In the genomic region with DNA sequence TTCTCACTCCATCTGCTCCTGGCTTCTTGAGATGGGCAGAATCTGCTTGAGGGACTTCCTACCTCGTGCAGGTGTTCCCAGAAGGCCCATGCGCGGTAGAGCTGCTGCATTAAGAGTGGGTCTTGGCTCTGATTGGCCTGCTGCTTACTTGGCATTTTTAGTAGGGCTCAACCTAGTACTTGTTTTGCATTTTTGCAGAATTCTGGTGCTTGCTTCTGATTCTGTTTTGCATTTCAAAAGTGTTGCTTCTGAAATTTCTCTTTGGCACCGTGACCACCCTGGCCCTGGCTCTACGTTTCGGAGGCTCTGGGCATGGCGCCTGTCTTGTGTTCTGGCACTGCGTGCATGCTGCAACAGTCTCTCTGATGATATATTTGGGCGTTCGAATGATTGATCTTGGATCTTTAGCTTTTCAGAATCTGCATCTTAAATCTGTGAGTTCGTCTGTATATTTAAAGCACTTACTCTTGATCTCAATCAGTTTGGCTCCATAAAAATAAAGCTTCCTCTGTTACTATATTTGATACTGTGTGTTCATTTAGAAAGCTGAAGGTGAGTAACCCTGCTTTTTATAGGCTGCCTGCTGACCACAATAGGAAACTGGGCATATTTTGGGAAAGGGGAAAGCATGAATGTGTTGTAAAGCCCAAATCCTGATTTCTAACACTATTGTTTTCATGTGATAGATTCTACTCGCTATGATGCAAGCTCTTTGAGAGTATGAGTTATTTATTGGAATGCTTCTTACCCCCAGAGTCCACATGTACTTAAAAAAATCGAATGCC, we compare ENCODE assay signal across 11 cellular contexts. TPM values are rescaled to one million over a fixed set of nuclear protein-coding genes. Genes with fewer than 3 reads are reported as not detected.
DNase-seq lines count a peak whose midpoint lies in the region; ATAC-seq, FAIRE-seq and TF ChIP-seq lines count a peak whose summit lies in the region.
"Had no signal": no experiment of that assay in that cellular context is flagged by ENCODE, and none has a peak within 500 bp of the region (broad histone marks: within the 10 kb centered on the region; RNA-seq: fewer than 3 reads in every experiment).

No MANE protein-coding gene starts in this region.

- 89% methylated on average over 13 of the region's 13 CpGs for WGBS in A549 (ENCODE audit: missing lambda C conversion rate)
- 86% methylated on average over 9 of the region's 13 CpGs for WGBS in mesenchymal stem cell
- no CpG with 5 or more reads among the region's 13 CpGs for WGBS in trophoblast cell (ENCODE audit: extremely low coverage, insufficient coverage, insufficient read length)

- no peak for TF ChIP-seq EP300 in A549 (IDR thresholded peaks at IDR 0.05)

- TF ChIP-seq POLR2A in A549 (IDR thresholded peaks at IDR 0.05; ENCODE audit: low read length) = no peak

- no peaks in the 10 kb centered on the region for H3K79me1 ChIP-seq in mesenchymal stem cell (replicated peaks; ENCODE audit: low read length, poor library complexity, severe bottlenecking)
- H3K79me1 ChIP-seq in trophoblast cell (ENCODE audit: low read length) = no peaks in the 10 kb centered on the region

- CTCF ChIA-PET in A549 (lab: Yijun Ruan, JAX) = interaction anchor here (0.9 to 2.2 kb wide), 10 partner anchors 9 to 89 kb away, joined by 3 to 11 read pairs (median 4); no protein-coding TSS in a partner anchor
- CTCF ChIA-PET in CD4-positive, alpha-beta T cell (lab: Charles Lee) = no interaction called here

- H3K36me3 ChIP-seq in mesenchymal stem cell (ENCODE audit: control insufficient read depth in 1 of 2, insufficient read depth in 2 of 2, low read depth in 1 of 2, low read length in 2 of 2) = no peaks in the 10 kb centered on the region
- no peaks in the 10 kb centered on the region for H3K36me3 ChIP-seq in trophoblast cell (ENCODE audit: control insufficient read depth in 1 of 2, insufficient read depth in 2 of 2, low read length in 2 of 2)
- H3K36me3 ChIP-seq: Peyer's patch, upper lobe of right lung had no signal

- H2AK5ac ChIP-seq in mesenchymal stem cell (ENCODE audit: low read length, severe bottlenecking) = no peak overlapping the region
- H2AK5ac ChIP-seq in trophoblast cell (ENCODE audit: low read length) = no peak overlapping the region

- no peaks in the 10 kb centered on the region for H3K79me2 ChIP-seq in trophoblast cell (ENCODE audit: control insufficient read depth, insufficient read depth, low read length, poor library complexity)

- FAIRE-seq in A549 (lab: Jason Lieb, UNC) = no peak

- intact Hi-C loops in CD4-positive, alpha-beta T cell (cut with DNase I, micrococcal nuclease) = no loop called here

- H3K27ac ChIP-seq in A549 (no peak overlapping the region), mesenchymal stem cell (ENCODE audit: low read length, poor library complexity, severe bottlenecking) (no peak overlapping the region), trophoblast cell (ENCODE audit: low read depth, low read length) (no peak overlapping the region)
- H3K27ac ChIP-seq in CD4-positive, alpha-beta T cell (ENCODE audit: low read depth, low read length) = no peak overlapping the region
- H3K27ac ChIP-seq: Peyer's patch, upper lobe of right lung had no signal

- H4K12ac ChIP-seq in trophoblast cell (ENCODE audit: low read depth, low read length) = no peak overlapping the region

- H3K4me1 ChIP-seq in A549 (0 out of 3 replicates have a peak, but pooled peaks cover 8% of the 10 kb centered on the region), mesenchymal stem cell (ENCODE audit: control insufficient read depth, insufficient read depth, low read depth, low read length) (peaks cover 3% of the 10 kb centered on the region), trophoblast cell (ENCODE audit: control insufficient read depth in 1 of 2, insufficient read depth in 2 of 2, low read length in 2 of 2) (no peaks in the 10 kb centered on the region)
- H3K4me1 ChIP-seq: Peyer's patch, upper lobe of right lung had no signal

- no peak overlapping the region for H2AFZ ChIP-seq in mesenchymal stem cell (ENCODE audit: low read depth, low read length)
- H2AFZ ChIP-seq in trophoblast cell (ENCODE audit: insufficient read depth, low read length, poor library complexity) = no peak overlapping the region

- no peak overlapping the region for H3K27ac Mint-ChIP-seq in CD4-positive, alpha-beta T cell
- H3K27ac Mint-ChIP-seq: activated naive CD4-positive, alpha-beta T cell treated with anti-CD3 and anti-CD28 coated beads, Interleukin-2, amount 50 U/mL, for 24 hours had no signal

- H2BK5ac ChIP-seq in mesenchymal stem cell (ENCODE audit: low read depth, low read length, poor library complexity, severe bottlenecking) (no peak overlapping the region), trophoblast cell (ENCODE audit: low read depth, low read length, poor library complexity) (no peak overlapping the region)

- H3K36me3 Mint-ChIP-seq in CD4-positive, alpha-beta T cell (ENCODE audit: low read depth) = no peaks in the 10 kb centered on the region

- H3K27me3 Mint-ChIP-seq in CD4-positive, alpha-beta T cell = no peaks in the 10 kb centered on the region
- H3K27me3 Mint-ChIP-seq: activated naive CD4-positive, alpha-beta T cell treated with anti-CD3 and anti-CD28 coated beads, Interleukin-2, amount 50 U/mL, for 24 hours had no signal

- no peak overlapping the region for H3K4me2 ChIP-seq in A549
- no peak overlapping the region for H3K4me2 ChIP-seq in mesenchymal stem cell (ENCODE audit: low read length, poor library complexity, severe bottlenecking)
- no peak overlapping the region for H3K4me2 ChIP-seq in trophoblast cell (ENCODE audit: low read length)

- no peak overlapping the region for H4K8ac ChIP-seq in mesenchymal stem cell (ENCODE audit: low read length)
- no peak overlapping the region for H4K8ac ChIP-seq in trophoblast cell (ENCODE audit: low read depth, low read length)

- no peak for TF ChIP-seq RAD21 in A549 (conservative IDR thresholded peaks at IDR 0.05 in 1 of 2, IDR thresholded peaks at IDR 0.05 in 1 of 2)

- ATAC-seq in A549 (no peak), GM21529 (IDR thresholded peaks at IDR 0.05; ENCODE audit: unreplicated experiment) (peak; percentile 75)
- no peak for ATAC-seq in CD4-positive, alpha-beta T cell (ENCODE audit: poor library complexity)
- ATAC-seq: upper lobe of right lung had no signal

- peaks cover 0 to 14% of the 10 kb centered on the region in 2 experiments for H3K27me3 ChIP-seq in mesenchymal stem cell (ENCODE audit: control insufficient read depth in 1 of 2, insufficient read depth in 1 of 2, low read length in 2 of 2)
- no peaks in the 10 kb centered on the region for H3K27me3 ChIP-seq in trophoblast cell (ENCODE audit: insufficient read depth, low read length)
- no peaks in the 10 kb centered on the region for H3K27me3 ChIP-seq in CD4-positive, alpha-beta T cell (ENCODE audit: control insufficient read depth, insufficient read depth, low read length)
- H3K27me3 ChIP-seq: Peyer's patch, upper lobe of right lung had no signal

- H3K4me3 Mint-ChIP-seq in CD4-positive, alpha-beta T cell = no peak overlapping the region
- H3K4me3 Mint-ChIP-seq: activated naive CD4-positive, alpha-beta T cell treated with anti-CD3 and anti-CD28 coated beads, Interleukin-2, amount 50 U/mL, for 24 hours had no signal

- no peak overlapping the region for H3K14ac ChIP-seq in mesenchymal stem cell (ENCODE audit: low read length in 2 of 2)
- H3K14ac ChIP-seq in trophoblast cell (ENCODE audit: low read length) = no peak overlapping the region

- no peak overlapping the region for H2BK12ac ChIP-seq in mesenchymal stem cell (ENCODE audit: low read length in 2 of 2)
- H2BK12ac ChIP-seq in trophoblast cell (ENCODE audit: low read length) = no peak overlapping the region

- H3K4ac ChIP-seq in mesenchymal stem cell (ENCODE audit: low read depth in 1 of 2, low read length in 2 of 2) = no peak overlapping the region
- H3K4ac ChIP-seq in trophoblast cell (ENCODE audit: low read depth, low read length) = no peak overlapping the region

- no peak for TF ChIP-seq CTCF in A549 (IDR thresholded peaks at IDR 0.05)
- no peak for TF ChIP-seq CTCF in CD4-positive, alpha-beta T cell (IDR thresholded peaks at IDR 0.05)

- H3K4me1 Mint-ChIP-seq in CD4-positive, alpha-beta T cell (ENCODE audit: low read depth) = no peaks in the 10 kb centered on the region
- H3K4me1 Mint-ChIP-seq: activated naive CD4-positive, alpha-beta T cell treated with anti-CD3 and anti-CD28 coated beads, Interleukin-2, amount 50 U/mL, for 24 hours had no signal

- H3K4me3 ChIP-seq in A549 = no peak overlapping the region
- peak overlapping the region in 1 of 2 experiments; percentile 21 for H3K4me3 ChIP-seq in mesenchymal stem cell (ENCODE audit: insufficient read depth in 1 of 2, low read depth in 1 of 2, low read length in 2 of 2)
- no peak overlapping the region for H3K4me3 ChIP-seq in trophoblast cell (ENCODE audit: low read depth, low read length)
- H3K4me3 ChIP-seq: Peyer's patch, upper lobe of right lung had no signal

- H2BK120ac ChIP-seq in mesenchymal stem cell (ENCODE audit: low read depth, low read length) = no peak overlapping the region
- H2BK120ac ChIP-seq in trophoblast cell (ENCODE audit: insufficient read depth, low read length, poor library complexity) = no peak overlapping the region

- H3K18ac ChIP-seq in mesenchymal stem cell (ENCODE audit: low read depth in 1 of 2, low read length in 2 of 2) (no peak overlapping the region), trophoblast cell (ENCODE audit: low read length) (no peak overlapping the region)

- DNase-seq in A549 (ENCODE audit: low read depth in 1 of 2, low spot score in 1 of 2) (no peak), astrocyte of the hippocampus (ENCODE audit: low read depth, low spot score) (peak; percentile 61), mesenchymal stem cell (no peak), hepatic stellate cell (ENCODE audit: low spot score) (no peak), trophoblast cell (no peak), 8988T (no peak)
- DNase-seq in CD4-positive, alpha-beta T cell = no peak
- DNase-seq: Peyer's patch, upper lobe of right lung had no signal

- H4K91ac ChIP-seq in mesenchymal stem cell (ENCODE audit: low read length) = no peak overlapping the region
- H4K91ac ChIP-seq in trophoblast cell (ENCODE audit: low read depth, low read length) = no peak overlapping the region

- H2BK15ac ChIP-seq in mesenchymal stem cell (ENCODE audit: low read depth, poor library complexity, severe bottlenecking) = no peak overlapping the region

- POLR2A ChIA-PET in A549 (lab: Yijun Ruan, JAX) = interaction anchor here (0.5 to 1.3 kb wide), 2 partner anchors 20 to 156 kb away, joined by 3 to 4 read pairs; no protein-coding TSS in a partner anchor
- POLR2A ChIA-PET in CD4-positive, alpha-beta T cell (lab: Charles Lee) = no interaction called here

- H3K9me3 ChIP-seq in A549 = peaks cover 12% of the 10 kb centered on the region; the same call in 2 of the 3 replicates
- peaks cover 7% of the 10 kb centered on the region for H3K9me3 ChIP-seq in mesenchymal stem cell (ENCODE audit: control insufficient read depth, low read length)
- no peaks in the 10 kb centered on the region for H3K9me3 ChIP-seq in trophoblast cell (ENCODE audit: insufficient read depth, low read depth, low read length)
- peaks cover 7% of the 10 kb centered on the region for H3K9me3 ChIP-seq in CD4-positive, alpha-beta T cell (ENCODE audit: control insufficient read depth, low read length)
- H3K9me3 ChIP-seq: upper lobe of right lung had no signal

- peaks cover 5% of the 10 kb centered on the region for H3K9me3 Mint-ChIP-seq in CD4-positive, alpha-beta T cell

- peak overlapping the region; percentile 10 for H3K9ac ChIP-seq in mesenchymal stem cell (ENCODE audit: low read length)
- H3K9ac ChIP-seq in trophoblast cell (ENCODE audit: low read length) = no peak overlapping the region

- H3K23ac ChIP-seq in mesenchymal stem cell (ENCODE audit: low read length in 2 of 2) = no peak overlapping the region
- no peak overlapping the region for H3K23ac ChIP-seq in trophoblast cell (ENCODE audit: low read length)

RNA-seq across cellular contexts. Expression of gene EFR3B, which starts 22.2 kb away (rescaled TPM):
- polyA plus RNA-seq in A549 (2011; rRNA removed) (6.5 and 8.1 TPM in 2 replicates), A549 (2017; fragmentation: RNase III; extraction: RNeasy Plus Mini Kit Qiagen cat#74134 plus additional on column Dnase treatment) (10.4 to 13.1 TPM (median 12.5 TPM) in 3 replicates)
- polyA plus RNA-seq in A549 (2012; cell fraction: cytosol; rRNA removed) = 6.0 and 7.6 TPM in 2 replicates
- polyA plus RNA-seq in A549 (2012; cell fraction: nucleus; rRNA removed) = 14.5 and 20.4 TPM in 2 replicates
- 23.8 and 25.5 TPM in 2 replicates for polyA minus RNA-seq in A549 (2011; rRNA and poly(A)+ RNA removed)
- polyA plus RNA-seq in mesenchymal stem cell (2013, experiment 1 of 2) = 0.37 TPM
- polyA plus RNA-seq in mesenchymal stem cell (2013, experiment 2 of 2) = 0.44 TPM
- 2.1 TPM in 2 replicates for polyA plus RNA-seq in trophoblast cell (2013)
- total RNA-seq in CD4-positive, alpha-beta T cell = under 1 TPM in 1 of 2 experiments, not detected in 1; 0.11 TPM
